In the genomic region with DNA sequence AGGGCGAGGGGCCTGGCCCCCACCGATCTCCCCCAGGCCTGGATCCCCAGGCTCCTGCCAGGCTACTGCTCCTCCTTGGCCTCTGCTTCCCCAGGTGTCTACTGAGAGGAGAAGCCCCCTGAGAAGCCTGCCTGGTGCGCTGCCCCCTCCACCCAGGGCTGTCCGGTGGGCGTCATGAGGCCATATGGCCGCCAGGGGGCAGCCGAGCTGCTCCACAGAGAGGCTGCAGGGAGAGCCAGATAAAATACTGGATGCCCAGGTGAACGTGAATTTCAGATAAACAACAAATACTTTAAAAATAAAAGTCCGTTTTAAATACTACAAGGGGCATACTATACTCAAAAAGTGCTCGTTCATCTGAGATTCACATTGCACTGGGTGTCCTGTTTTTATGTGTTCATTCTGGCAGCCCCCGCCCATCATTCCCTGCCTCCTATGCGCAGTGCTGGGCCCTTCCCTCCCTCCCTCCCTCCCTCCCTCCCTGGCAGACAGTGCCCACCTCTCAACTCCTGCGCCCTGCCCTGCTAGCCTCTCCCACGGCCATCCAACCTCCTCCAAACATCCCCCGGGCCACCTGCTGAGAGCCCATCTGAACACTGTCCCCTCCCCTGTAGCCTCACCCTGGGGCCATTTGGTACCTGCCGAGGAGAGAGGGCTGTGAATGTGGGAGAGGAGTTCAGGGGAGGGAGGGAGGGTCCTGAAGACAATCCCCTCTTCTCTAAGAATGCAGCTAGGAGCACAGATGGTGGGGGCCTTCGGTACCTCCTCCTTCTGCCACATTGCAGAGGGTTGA, we compare ENCODE assay signal across 1 cellular context.
TF ChIP-seq lines count a peak whose summit lies in the region.

No MANE protein-coding gene starts in this region.

TF ChIP-seq in SK-N-SH treated with all-trans-retinoic acid at 6 μM for 48 hours, 23 proteins besides CTCF, POLR2A, EP300 and RAD21 (continued from another document):
- TF ChIP-seq, protein P1, sequence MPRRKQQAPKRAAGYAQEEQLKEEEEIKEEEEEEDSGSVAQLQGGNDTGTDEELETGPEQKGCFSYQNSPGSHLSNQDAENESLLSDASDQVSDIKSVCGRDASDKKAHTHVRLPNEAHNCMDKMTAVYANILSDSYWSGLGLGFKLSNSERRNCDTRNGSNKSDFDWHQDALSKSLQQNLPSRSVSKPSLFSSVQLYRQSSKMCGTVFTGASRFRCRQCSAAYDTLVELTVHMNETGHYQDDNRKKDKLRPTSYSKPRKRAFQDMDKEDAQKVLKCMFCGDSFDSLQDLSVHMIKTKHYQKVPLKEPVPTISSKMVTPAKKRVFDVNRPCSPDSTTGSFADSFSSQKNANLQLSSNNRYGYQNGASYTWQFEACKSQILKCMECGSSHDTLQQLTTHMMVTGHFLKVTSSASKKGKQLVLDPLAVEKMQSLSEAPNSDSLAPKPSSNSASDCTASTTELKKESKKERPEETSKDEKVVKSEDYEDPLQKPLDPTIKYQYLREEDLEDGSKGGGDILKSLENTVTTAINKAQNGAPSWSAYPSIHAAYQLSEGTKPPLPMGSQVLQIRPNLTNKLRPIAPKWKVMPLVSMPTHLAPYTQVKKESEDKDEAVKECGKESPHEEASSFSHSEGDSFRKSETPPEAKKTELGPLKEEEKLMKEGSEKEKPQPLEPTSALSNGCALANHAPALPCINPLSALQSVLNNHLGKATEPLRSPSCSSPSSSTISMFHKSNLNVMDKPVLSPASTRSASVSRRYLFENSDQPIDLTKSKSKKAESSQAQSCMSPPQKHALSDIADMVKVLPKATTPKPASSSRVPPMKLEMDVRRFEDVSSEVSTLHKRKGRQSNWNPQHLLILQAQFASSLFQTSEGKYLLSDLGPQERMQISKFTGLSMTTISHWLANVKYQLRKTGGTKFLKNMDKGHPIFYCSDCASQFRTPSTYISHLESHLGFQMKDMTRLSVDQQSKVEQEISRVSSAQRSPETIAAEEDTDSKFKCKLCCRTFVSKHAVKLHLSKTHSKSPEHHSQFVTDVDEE (CRISPR knock-in tag; IDR thresholded peaks at IDR 0.05): no peak
TF ChIP-seq in SK-N-SH treated with all-trans-retinoic acid at 6 μM for 48 hours: peak in this region for 0.
